In genomic region chr9:77848428-77848827, GRCh38 we compare ENCODE assay signal across 12 cellular contexts.
A peak's percentile ranks its signal among the peaks of the same experiment; 100 is the strongest.
DNase-seq lines count a peak whose midpoint lies in the region; ATAC-seq and TF ChIP-seq lines count a peak whose summit lies in the region.
"Had no signal": no experiment of that assay in that cellular context is flagged by ENCODE, and none has a peak within 500 bp of the region (broad histone marks: within the 10 kb centered on the region; RNA-seq: fewer than 3 reads in every experiment).

No MANE protein-coding gene starts in this region.

- no peak for ATAC-seq in WTC11
- no peak for ATAC-seq in naive thymus-derived CD4-positive, alpha-beta T cell
- ATAC-seq: HepG2 had no signal

- no peak overlapping the region for H3K4me3 ChIP-seq in naive thymus-derived CD4-positive, alpha-beta T cell (ENCODE audit: low read length)
- H3K4me3 ChIP-seq in tibial artery = no peak overlapping the region

- H3K4me1 ChIP-seq in naive thymus-derived CD4-positive, alpha-beta T cell (ENCODE audit: control insufficient read depth in 2 of 2, insufficient read depth in 2 of 2, low read length in 2 of 2) = peaks cover 0 to 4% of the 10 kb centered on the region in 2 donors
- peaks cover 0 to 68% (median 55%) of the 10 kb centered on the region in 4 donors for H3K4me1 ChIP-seq in tibial artery

- no peak for DNase-seq in WTC11 (ENCODE audit: low spot score)
- no peak for DNase-seq in endothelial cell (ENCODE audit: low spot score)
- DNase-seq in naive thymus-derived CD4-positive, alpha-beta T cell = no peak
- DNase-seq in tibial artery = no peak
- no peak for DNase-seq in SHP77 treated with DMSO at 0.1 percent for 48 hours (lab: John Stamatoyannopoulos, UW)
- DNase-seq in NCI-H1436 treated with DMSO at 0.1 percent for 48 hours (lab: John Stamatoyannopoulos, UW) = no peak
- DNase-seq in GDM1 (lab: John Stamatoyannopoulos, UW) = no peak
- DNase-seq: activated B cell treated with CpG ODN at 0.5 μM for 24 hours, DMS79, endodermal cell, NCI-H1930 had no signal

- H3K9me3 ChIP-seq in naive thymus-derived CD4-positive, alpha-beta T cell (ENCODE audit: control insufficient read depth in 2 of 3, low read length in 3 of 3) = no peaks in the 10 kb centered on the region
- no peaks in the 10 kb centered on the region for H3K9me3 ChIP-seq in tibial artery

- H3K36me3 Mint-ChIP-seq in WTC11 = no peaks in the 10 kb centered on the region
- peaks cover 6% of the 10 kb centered on the region for H3K36me3 Mint-ChIP-seq in endothelial cell (ENCODE audit: low read depth, unreplicated experiment)
- H3K36me3 Mint-ChIP-seq in naive thymus-derived CD4-positive, alpha-beta T cell = peaks cover 0 to 3% (median 0%) of the 10 kb centered on the region in 5 donors

- H3K27ac ChIP-seq in naive thymus-derived CD4-positive, alpha-beta T cell (ENCODE audit: low read depth, low read length) = no peak overlapping the region
- H3K27ac ChIP-seq in tibial artery = peak overlapping the region; percentile 72 to 82

- H3K4me3 Mint-ChIP-seq in WTC11 (no peak overlapping the region), endothelial cell (ENCODE audit: unreplicated experiment) (no peak overlapping the region)
- H3K4me3 Mint-ChIP-seq in naive thymus-derived CD4-positive, alpha-beta T cell = no peak overlapping the region
- H3K4me3 Mint-ChIP-seq: activated B cell treated with CpG ODN at 0.5 μM for 24 hours, endodermal cell had no signal

- H3K27ac Mint-ChIP-seq in WTC11 = peak overlapping the region; percentile 10; the same call in 1 of the 2 replicates
- H3K27ac Mint-ChIP-seq in endothelial cell (ENCODE audit: unreplicated experiment) = peak overlapping the region; percentile 85
- H3K27ac Mint-ChIP-seq in naive thymus-derived CD4-positive, alpha-beta T cell = peak overlapping the region in 5 of 9 donors; percentile 7 to 60 (median 37)
- H3K27ac Mint-ChIP-seq: activated B cell treated with CpG ODN at 0.5 μM for 24 hours, endodermal cell had no signal

- POLR2A ChIA-PET in WTC11 (lab: Charles Lee) = no interaction called here
- POLR2A ChIA-PET in naive thymus-derived CD4-positive, alpha-beta T cell (lab: Charles Lee) = no interaction called here

- no peaks in the 10 kb centered on the region for H3K27me3 Mint-ChIP-seq in WTC11 (ENCODE audit: low read depth)
- H3K27me3 Mint-ChIP-seq in endothelial cell (ENCODE audit: unreplicated experiment) = peaks cover 12% of the 10 kb centered on the region
- H3K27me3 Mint-ChIP-seq in naive thymus-derived CD4-positive, alpha-beta T cell = no peaks in the 10 kb centered on the region

- CTCF ChIA-PET in WTC11 (lab: Charles Lee) = interaction anchor here (1.0 kb wide), 1 partner anchor 392 kb away, joined by 3 read pairs; no protein-coding TSS in a partner anchor
- CTCF ChIA-PET in naive thymus-derived CD4-positive, alpha-beta T cell (lab: Charles Lee) = interaction anchor here (1.1 kb wide), 1 partner anchor 10 kb away, joined by 3 read pairs; no protein-coding TSS in a partner anchor

- no peak for TF ChIP-seq CTCF in WTC11 (IDR thresholded peaks at IDR 0.05)
- TF ChIP-seq CTCF in endothelial cell (IDR thresholded peaks at IDR 0.05; ENCODE audit: unreplicated experiment) = no peak
- TF ChIP-seq CTCF in tibial artery (IDR thresholded peaks at IDR 0.05) = no peak

- H3K4me1 Mint-ChIP-seq in WTC11 = peaks cover 20% of the 10 kb centered on the region
- H3K4me1 Mint-ChIP-seq in endothelial cell (ENCODE audit: unreplicated experiment) = peaks cover 48% of the 10 kb centered on the region
- H3K4me1 Mint-ChIP-seq in naive thymus-derived CD4-positive, alpha-beta T cell = peaks cover 20 to 39% (median 31%) of the 10 kb centered on the region in 7 donors
- H3K4me1 Mint-ChIP-seq: activated B cell treated with CpG ODN at 0.5 μM for 24 hours had no signal

- H3K9me3 Mint-ChIP-seq in WTC11 (no peaks in the 10 kb centered on the region), endothelial cell (ENCODE audit: unreplicated experiment) (no peaks in the 10 kb centered on the region)
- H3K9me3 Mint-ChIP-seq in naive thymus-derived CD4-positive, alpha-beta T cell = no peaks in the 10 kb centered on the region
- H3K9me3 Mint-ChIP-seq: activated B cell treated with CpG ODN at 0.5 μM for 24 hours, endodermal cell had no signal

- H3K36me3 ChIP-seq in naive thymus-derived CD4-positive, alpha-beta T cell (ENCODE audit: control insufficient read depth in 2 of 3, insufficient read depth in 3 of 3, low read length in 3 of 3) = no peaks in the 10 kb centered on the region
- no peaks in the 10 kb centered on the region for H3K36me3 ChIP-seq in tibial artery

- intact Hi-C loops in naive thymus-derived CD4-positive, alpha-beta T cell (cut with micrococcal nuclease) = loop anchor here (10.0 kb wide), 1 partner anchor 394 kb away; no protein-coding TSS in a partner anchor
- intact Hi-C loops in tibial artery (cut with DNase I; ENCODE audit: low total_unique reads) = loop anchor here (5.0 kb wide), 1 partner anchor 184 kb away; the partner anchor contains the start of gene GNAQ

- H3K27me3 ChIP-seq in naive thymus-derived CD4-positive, alpha-beta T cell (ENCODE audit: control insufficient read depth in 2 of 2, insufficient read depth in 2 of 2, low read length in 2 of 2) = no peaks in the 10 kb centered on the region
- no peaks in the 10 kb centered on the region for H3K27me3 ChIP-seq in tibial artery

TF ChIP-seq in WTC11, 78 proteins besides CTCF, POLR2A, EP300 and RAD21 (continues in another document):
- no peak for TF ChIP-seq TP53 (CRISPR knock-in tag; IDR thresholded peaks at IDR 0.05)
- no peak for TF ChIP-seq ZNF219 (CRISPR knock-in tag; IDR thresholded peaks at IDR 0.05; ENCODE audit: borderline replicate concordance)
- TF ChIP-seq E2F1 (CRISPR knock-in tag; IDR thresholded peaks at IDR 0.05) = no peak
- no peak for TF ChIP-seq AR (CRISPR knock-in tag; IDR thresholded peaks at IDR 0.05)
- no peak for TF ChIP-seq ERG (CRISPR knock-in tag; IDR thresholded peaks at IDR 0.05)
- TF ChIP-seq ZNF512 (CRISPR knock-in tag; IDR thresholded peaks at IDR 0.05; ENCODE audit: borderline replicate concordance) = no peak
- no peak for TF ChIP-seq ZMAT4 (CRISPR knock-in tag; IDR thresholded peaks at IDR 0.05)
- TF ChIP-seq ZNF423 (CRISPR knock-in tag; IDR thresholded peaks at IDR 0.05) = no peak
- no peak for TF ChIP-seq GABPB1 (CRISPR knock-in tag; IDR thresholded peaks at IDR 0.05)

Comparison
In these comparisons a context has a peak if more than half of its experiments do, and no peak if none do; other contexts are left out.
1. H3K27ac Mint-ChIP-seq: peak in every context shown above with its lines; median percentile 85 in endothelial cell; 37 in naive thymus-derived CD4-positive, alpha-beta T cell; 10 in WTC11.